ENCODE assay signal across 27 cellular contexts in the genomic region with DNA sequence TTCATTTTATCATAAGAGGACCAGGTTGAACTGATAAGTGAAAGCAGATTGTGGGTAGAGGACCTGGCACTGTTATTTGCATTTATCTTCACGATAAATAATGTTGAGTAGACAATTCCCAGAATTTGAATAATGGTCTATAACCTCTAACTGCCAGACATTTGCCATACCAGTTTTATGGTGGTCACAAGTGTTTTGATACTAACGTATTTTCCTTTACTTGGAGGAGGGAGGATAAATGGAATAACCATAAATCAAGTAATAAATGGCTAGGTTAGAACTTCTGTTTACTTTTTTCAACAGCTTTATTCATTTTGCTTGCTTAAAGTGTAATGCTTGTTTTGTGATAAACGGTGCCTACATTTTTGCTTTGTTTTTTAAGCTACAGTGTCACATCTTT. TPM values are rescaled to one million over a fixed set of nuclear protein-coding genes. Genes with fewer than 3 reads are reported as not detected.
"Had no signal": no experiment of that assay in that cellular context is flagged by ENCODE, and none has a peak within 500 bp of the region (broad histone marks: within the 10 kb centered on the region; RNA-seq: fewer than 3 reads in every experiment).

No MANE protein-coding gene starts in this region.

- H3K9me3 ChIP-seq: ascending aorta, right lobe of liver, suprapubic skin, tibial nerve had no signal

- H3K27ac ChIP-seq: ascending aorta, brain microvascular endothelial cell, hepatocyte, right lobe of liver, suprapubic skin, tibial nerve, WERI-Rb-1 had no signal

- H3K36me3 ChIP-seq: ascending aorta, brain microvascular endothelial cell, right lobe of liver, suprapubic skin, tibial nerve, WERI-Rb-1 had no signal

- H3K4me3 ChIP-seq: ascending aorta, hepatocyte, lung, right lobe of liver, suprapubic skin, tibial nerve had no signal

- H3K4me1 ChIP-seq: right lobe of liver, suprapubic skin had no signal

- DNase-seq: activated CD4-positive, alpha-beta T cell treated with anti-CD3 and anti-CD28 coated beads for 1 hour; activated CD4-positive, alpha-beta T cell treated with anti-CD3 and anti-CD28 coated beads, Interleukin-2, amount 50 U/mL, for 1 hour; activated CD8-positive, alpha-beta T cell treated with anti-CD3 and anti-CD28 coated beads, Interleukin-2, amount 10 ng/mL, durations not matched to agents 7 days and 5 days; brain microvascular endothelial cell; caudate nucleus; effector CD4-positive, alpha-beta T cell; foreskin melanocyte; glutamatergic neuron; immature natural killer cell; naive B cell; occipital lobe; posterior cingulate gyrus; right lobe of liver; small intestine; stimulated activated CD4-positive, alpha-beta T cell treated with anti-CD3 and anti-CD28 coated beads, Interleukin-2, amount 100 ng/mL, for 24 hours; stimulated activated naive CD8-positive, alpha-beta T cell treated with anti-CD3 and anti-CD28 coated beads, Interleukin-15, amount 100 ng/mL, for 72 hours; WERI-Rb-1 had no signal

RNA-seq across cellular contexts. Expression of a gene that starts 9.5 kb away (rescaled TPM):
- total RNA-seq: activated CD8-positive, alpha-beta T cell treated with anti-CD3 and anti-CD28 coated beads, Interleukin-2, amount 10 ng/mL, durations not matched to agents 7 days and 5 days; activated naive CD4-positive, alpha-beta T cell treated with anti-CD3 and anti-CD28 coated beads, Interleukin-2, amount 50 U/mL, for 72 hours; ascending aorta; left lobe of liver; mesenteric fat pad; mucosa of gallbladder; neural crest cell; right lobe of liver had no signal
